1 cellular context compared by ENCODE assay signal in the genomic region with DNA sequence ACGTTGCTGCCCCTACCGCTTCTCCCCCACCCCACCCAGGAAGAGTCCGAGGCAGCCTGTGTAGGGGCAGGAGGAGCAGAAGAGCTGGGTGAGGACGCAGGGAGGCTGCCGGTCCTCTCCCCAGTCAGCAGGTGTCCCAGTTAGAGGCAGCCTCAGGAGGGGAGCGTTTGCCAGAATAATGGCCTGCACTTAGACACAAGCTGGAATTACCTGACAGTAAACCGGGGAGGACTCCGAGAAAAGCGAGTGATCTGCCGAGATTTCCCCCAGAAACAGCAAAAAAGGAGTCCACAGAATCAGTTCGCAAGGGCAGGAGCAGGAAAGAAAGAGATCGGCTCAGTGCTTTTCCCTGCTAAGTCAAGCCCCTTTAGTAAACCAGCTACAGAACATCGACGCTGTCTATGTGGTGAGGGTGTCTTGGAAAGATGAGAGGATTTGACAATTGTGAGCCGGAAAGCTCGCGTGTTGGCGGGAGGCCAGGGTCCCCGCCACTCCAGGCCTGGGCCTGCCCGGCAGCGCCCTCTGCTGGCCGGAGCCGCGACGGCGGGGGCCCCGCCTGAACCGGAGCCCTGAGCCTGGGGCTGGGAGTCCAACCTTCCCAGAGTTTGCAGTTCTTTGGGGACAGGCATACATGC.
A peak's percentile ranks its signal among the peaks of the same experiment; 100 is the strongest.
TF ChIP-seq lines count a peak whose summit lies in the region.

No MANE protein-coding gene starts in this region.

TF ChIP-seq in HepG2, 621 proteins besides CTCF, POLR2A, EP300 and RAD21 (continued from another document and continues in another):
- TF ChIP-seq, protein P1, sequence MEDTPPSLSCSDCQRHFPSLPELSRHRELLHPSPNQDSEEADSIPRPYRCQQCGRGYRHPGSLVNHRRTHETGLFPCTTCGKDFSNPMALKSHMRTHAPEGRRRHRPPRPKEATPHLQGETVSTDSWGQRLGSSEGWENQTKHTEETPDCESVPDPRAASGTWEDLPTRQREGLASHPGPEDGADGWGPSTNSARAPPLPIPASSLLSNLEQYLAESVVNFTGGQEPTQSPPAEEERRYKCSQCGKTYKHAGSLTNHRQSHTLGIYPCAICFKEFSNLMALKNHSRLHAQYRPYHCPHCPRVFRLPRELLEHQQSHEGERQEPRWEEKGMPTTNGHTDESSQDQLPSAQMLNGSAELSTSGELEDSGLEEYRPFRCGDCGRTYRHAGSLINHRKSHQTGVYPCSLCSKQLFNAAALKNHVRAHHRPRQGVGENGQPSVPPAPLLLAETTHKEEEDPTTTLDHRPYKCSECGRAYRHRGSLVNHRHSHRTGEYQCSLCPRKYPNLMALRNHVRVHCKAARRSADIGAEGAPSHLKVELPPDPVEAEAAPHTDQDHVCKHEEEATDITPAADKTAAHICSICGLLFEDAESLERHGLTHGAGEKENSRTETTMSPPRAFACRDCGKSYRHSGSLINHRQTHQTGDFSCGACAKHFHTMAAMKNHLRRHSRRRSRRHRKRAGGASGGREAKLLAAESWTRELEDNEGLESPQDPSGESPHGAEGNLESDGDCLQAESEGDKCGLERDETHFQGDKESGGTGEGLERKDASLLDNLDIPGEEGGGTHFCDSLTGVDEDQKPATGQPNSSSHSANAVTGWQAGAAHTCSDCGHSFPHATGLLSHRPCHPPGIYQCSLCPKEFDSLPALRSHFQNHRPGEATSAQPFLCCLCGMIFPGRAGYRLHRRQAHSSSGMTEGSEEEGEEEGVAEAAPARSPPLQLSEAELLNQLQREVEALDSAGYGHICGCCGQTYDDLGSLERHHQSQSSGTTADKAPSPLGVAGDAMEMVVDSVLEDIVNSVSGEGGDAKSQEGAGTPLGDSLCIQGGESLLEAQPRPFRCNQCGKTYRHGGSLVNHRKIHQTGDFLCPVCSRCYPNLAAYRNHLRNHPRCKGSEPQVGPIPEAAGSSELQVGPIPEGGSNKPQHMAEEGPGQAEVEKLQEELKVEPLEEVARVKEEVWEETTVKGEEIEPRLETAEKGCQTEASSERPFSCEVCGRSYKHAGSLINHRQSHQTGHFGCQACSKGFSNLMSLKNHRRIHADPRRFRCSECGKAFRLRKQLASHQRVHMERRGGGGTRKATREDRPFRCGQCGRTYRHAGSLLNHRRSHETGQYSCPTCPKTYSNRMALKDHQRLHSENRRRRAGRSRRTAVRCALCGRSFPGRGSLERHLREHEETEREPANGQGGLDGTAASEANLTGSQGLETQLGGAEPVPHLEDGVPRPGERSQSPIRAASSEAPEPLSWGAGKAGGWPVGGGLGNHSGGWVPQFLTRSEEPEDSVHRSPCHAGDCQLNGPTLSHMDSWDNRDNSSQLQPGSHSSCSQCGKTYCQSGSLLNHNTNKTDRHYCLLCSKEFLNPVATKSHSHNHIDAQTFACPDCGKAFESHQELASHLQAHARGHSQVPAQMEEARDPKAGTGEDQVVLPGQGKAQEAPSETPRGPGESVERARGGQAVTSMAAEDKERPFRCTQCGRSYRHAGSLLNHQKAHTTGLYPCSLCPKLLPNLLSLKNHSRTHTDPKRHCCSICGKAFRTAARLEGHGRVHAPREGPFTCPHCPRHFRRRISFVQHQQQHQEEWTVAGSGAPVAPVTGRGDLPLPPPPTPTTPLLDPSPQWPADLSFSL (CRISPR knock-in tag; IDR thresholded peaks at IDR 0.05): no peak
- TF ChIP-seq ZNF235 (CRISPR knock-in tag; IDR thresholded peaks at IDR 0.05; ENCODE audit: borderline replicate concordance) (no peak), ZNF556 (CRISPR knock-in tag; IDR thresholded peaks at IDR 0.05; ENCODE audit: borderline replicate concordance) (peak; percentile 90), EHMT2 (IDR thresholded peaks at IDR 0.05; ENCODE audit: borderline replicate concordance, low read depth, low read length) (no peak), ZNF274 (CRISPR knock-in tag; IDR thresholded peaks at IDR 0.05) (no peak), ZSCAN29 (CRISPR knock-in tag; conservative IDR thresholded peaks at IDR 0.05) (peak; percentile 89), ZNF672 (CRISPR knock-in tag; IDR thresholded peaks at IDR 0.05) (no peak), SMC3 (IDR thresholded peaks at IDR 0.05; ENCODE audit: low read length) (peak; percentile 23; the same call in 1 of the 2 replicates), ZNF326 (CRISPR knock-in tag; IDR thresholded peaks at IDR 0.05; ENCODE audit: borderline replicate concordance) (no peak), GATA4 (IDR thresholded peaks at IDR 0.05; ENCODE audit: borderline replicate concordance, low read depth) (no peak), BHLHE40 (IDR thresholded peaks at IDR 0.05; ENCODE audit: low read length) (0 out of 2 replicates have a peak, but pooled peaks have one; percentile 8), ZNF17 (CRISPR knock-in tag; IDR thresholded peaks at IDR 0.05) (no peak), ZNF101 (CRISPR knock-in tag; IDR thresholded peaks at IDR 0.05; ENCODE audit: borderline replicate concordance, low read depth) (no peak), FOSL1 (CRISPR knock-in tag; IDR thresholded peaks at IDR 0.05; ENCODE audit: borderline replicate concordance) (no peak), TAF15 (IDR thresholded peaks at IDR 0.05; ENCODE audit: low read depth, low read length, poor library complexity, severe bottlenecking) (no peak), HNRNPLL (IDR thresholded peaks at IDR 0.05; ENCODE audit: low read depth, low read length, poor library complexity, severe bottlenecking) (peak; percentile 36), KLF13 (CRISPR knock-in tag; IDR thresholded peaks at IDR 0.05) (no peak), GPN1 (CRISPR knock-in tag; IDR thresholded peaks at IDR 0.05; ENCODE audit: borderline replicate concordance) (no peak), ATF7 (IDR thresholded peaks at IDR 0.05) (no peak), ATF7 (CRISPR knock-in tag; IDR thresholded peaks at IDR 0.05) (no peak), ZNF788 (CRISPR knock-in tag; IDR thresholded peaks at IDR 0.05; ENCODE audit: borderline replicate concordance) (peak; percentile 6; the same call in 1 of the 2 replicates), ZNF543 (CRISPR knock-in tag; IDR thresholded peaks at IDR 0.05) (peak; percentile 81; the same call in 1 of the 2 replicates), ZNF383 (CRISPR knock-in tag; IDR thresholded peaks at IDR 0.05; ENCODE audit: borderline replicate concordance) (peak; percentile 49; the same call in 1 of the 2 replicates), TEF (CRISPR knock-in tag; IDR thresholded peaks at IDR 0.05) (no peak), ZFP36L1 (CRISPR knock-in tag; IDR thresholded peaks at IDR 0.05) (0 out of 2 replicates have a peak, but pooled peaks have one; percentile 37), HMGA1 (CRISPR knock-in tag; conservative IDR thresholded peaks at IDR 0.05) (no peak), RARG (CRISPR knock-in tag; IDR thresholded peaks at IDR 0.05; ENCODE audit: low read depth) (no peak), HMGXB4 (CRISPR knock-in tag; IDR thresholded peaks at IDR 0.05; ENCODE audit: borderline replicate concordance in 1 of 2, low read depth in 1 of 2) (peak; percentile 92 to 96), TSC22D2 (CRISPR knock-in tag; IDR thresholded peaks at IDR 0.05; ENCODE audit: borderline replicate concordance) (no peak), ZBTB38 (CRISPR knock-in tag; IDR thresholded peaks at IDR 0.05) (peak; percentile 88), ZFP90 (CRISPR knock-in tag; IDR thresholded peaks at IDR 0.05; ENCODE audit: borderline replicate concordance) (no peak; the same call in 1 of the 2 replicates), ZNF781 (CRISPR knock-in tag; IDR thresholded peaks at IDR 0.05; ENCODE audit: borderline replicate concordance, not compliant biosample characterization) (peak; percentile 77), ETV6 (CRISPR knock-in tag; conservative IDR thresholded peaks at IDR 0.05) (no peak), ZBTB42 (CRISPR knock-in tag; IDR thresholded peaks at IDR 0.05) (no peak), ZNF598 (CRISPR knock-in tag; IDR thresholded peaks at IDR 0.05; ENCODE audit: borderline replicate concordance) (peak; percentile 58; the same call in 1 of the 2 replicates)
- TF ChIP-seq, protein P2, sequence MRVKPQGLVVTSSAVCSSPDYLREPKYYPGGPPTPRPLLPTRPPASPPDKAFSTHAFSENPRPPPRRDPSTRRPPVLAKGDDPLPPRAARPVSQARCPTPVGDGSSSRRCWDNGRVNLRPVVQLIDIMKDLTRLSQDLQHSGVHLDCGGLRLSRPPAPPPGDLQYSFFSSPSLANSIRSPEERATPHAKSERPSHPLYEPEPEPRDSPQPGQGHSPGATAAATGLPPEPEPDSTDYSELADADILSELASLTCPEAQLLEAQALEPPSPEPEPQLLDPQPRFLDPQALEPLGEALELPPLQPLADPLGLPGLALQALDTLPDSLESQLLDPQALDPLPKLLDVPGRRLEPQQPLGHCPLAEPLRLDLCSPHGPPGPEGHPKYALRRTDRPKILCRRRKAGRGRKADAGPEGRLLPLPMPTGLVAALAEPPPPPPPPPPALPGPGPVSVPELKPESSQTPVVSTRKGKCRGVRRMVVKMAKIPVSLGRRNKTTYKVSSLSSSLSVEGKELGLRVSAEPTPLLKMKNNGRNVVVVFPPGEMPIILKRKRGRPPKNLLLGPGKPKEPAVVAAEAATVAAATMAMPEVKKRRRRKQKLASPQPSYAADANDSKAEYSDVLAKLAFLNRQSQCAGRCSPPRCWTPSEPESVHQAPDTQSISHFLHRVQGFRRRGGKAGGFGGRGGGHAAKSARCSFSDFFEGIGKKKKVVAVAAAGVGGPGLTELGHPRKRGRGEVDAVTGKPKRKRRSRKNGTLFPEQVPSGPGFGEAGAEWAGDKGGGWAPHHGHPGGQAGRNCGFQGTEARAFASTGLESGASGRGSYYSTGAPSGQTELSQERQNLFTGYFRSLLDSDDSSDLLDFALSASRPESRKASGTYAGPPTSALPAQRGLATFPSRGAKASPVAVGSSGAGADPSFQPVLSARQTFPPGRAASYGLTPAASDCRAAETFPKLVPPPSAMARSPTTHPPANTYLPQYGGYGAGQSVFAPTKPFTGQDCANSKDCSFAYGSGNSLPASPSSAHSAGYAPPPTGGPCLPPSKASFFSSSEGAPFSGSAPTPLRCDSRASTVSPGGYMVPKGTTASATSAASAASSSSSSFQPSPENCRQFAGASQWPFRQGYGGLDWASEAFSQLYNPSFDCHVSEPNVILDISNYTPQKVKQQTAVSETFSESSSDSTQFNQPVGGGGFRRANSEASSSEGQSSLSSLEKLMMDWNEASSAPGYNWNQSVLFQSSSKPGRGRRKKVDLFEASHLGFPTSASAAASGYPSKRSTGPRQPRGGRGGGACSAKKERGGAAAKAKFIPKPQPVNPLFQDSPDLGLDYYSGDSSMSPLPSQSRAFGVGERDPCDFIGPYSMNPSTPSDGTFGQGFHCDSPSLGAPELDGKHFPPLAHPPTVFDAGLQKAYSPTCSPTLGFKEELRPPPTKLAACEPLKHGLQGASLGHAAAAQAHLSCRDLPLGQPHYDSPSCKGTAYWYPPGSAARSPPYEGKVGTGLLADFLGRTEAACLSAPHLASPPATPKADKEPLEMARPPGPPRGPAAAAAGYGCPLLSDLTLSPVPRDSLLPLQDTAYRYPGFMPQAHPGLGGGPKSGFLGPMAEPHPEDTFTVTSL (CRISPR knock-in tag; IDR thresholded peaks at IDR 0.05; ENCODE audit: borderline replicate concordance): no peak
- TF ChIP-seq, protein P3, sequence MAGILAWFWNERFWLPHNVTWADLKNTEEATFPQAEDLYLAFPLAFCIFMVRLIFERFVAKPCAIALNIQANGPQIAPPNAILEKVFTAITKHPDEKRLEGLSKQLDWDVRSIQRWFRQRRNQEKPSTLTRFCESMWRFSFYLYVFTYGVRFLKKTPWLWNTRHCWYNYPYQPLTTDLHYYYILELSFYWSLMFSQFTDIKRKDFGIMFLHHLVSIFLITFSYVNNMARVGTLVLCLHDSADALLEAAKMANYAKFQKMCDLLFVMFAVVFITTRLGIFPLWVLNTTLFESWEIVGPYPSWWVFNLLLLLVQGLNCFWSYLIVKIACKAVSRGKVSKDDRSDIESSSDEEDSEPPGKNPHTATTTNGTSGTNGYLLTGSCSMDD (CRISPR knock-in tag; IDR thresholded peaks at IDR 0.05): no peak
- TF ChIP-seq, protein P4, sequence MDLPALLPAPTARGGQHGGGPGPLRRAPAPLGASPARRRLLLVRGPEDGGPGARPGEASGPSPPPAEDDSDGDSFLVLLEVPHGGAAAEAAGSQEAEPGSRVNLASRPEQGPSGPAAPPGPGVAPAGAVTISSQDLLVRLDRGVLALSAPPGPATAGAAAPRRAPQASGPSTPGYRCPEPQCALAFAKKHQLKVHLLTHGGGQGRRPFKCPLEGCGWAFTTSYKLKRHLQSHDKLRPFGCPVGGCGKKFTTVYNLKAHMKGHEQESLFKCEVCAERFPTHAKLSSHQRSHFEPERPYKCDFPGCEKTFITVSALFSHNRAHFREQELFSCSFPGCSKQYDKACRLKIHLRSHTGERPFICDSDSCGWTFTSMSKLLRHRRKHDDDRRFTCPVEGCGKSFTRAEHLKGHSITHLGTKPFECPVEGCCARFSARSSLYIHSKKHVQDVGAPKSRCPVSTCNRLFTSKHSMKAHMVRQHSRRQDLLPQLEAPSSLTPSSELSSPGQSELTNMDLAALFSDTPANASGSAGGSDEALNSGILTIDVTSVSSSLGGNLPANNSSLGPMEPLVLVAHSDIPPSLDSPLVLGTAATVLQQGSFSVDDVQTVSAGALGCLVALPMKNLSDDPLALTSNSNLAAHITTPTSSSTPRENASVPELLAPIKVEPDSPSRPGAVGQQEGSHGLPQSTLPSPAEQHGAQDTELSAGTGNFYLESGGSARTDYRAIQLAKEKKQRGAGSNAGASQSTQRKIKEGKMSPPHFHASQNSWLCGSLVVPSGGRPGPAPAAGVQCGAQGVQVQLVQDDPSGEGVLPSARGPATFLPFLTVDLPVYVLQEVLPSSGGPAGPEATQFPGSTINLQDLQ (CRISPR knock-in tag; IDR thresholded peaks at IDR 0.05): no peak
- TF ChIP-seq, protein P5, sequence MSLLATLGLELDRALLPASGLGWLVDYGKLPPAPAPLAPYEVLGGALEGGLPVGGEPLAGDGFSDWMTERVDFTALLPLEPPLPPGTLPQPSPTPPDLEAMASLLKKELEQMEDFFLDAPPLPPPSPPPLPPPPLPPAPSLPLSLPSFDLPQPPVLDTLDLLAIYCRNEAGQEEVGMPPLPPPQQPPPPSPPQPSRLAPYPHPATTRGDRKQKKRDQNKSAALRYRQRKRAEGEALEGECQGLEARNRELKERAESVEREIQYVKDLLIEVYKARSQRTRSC (CRISPR knock-in tag; IDR thresholded peaks at IDR 0.05; ENCODE audit: low read depth): no peak
- TF ChIP-seq, protein P6, sequence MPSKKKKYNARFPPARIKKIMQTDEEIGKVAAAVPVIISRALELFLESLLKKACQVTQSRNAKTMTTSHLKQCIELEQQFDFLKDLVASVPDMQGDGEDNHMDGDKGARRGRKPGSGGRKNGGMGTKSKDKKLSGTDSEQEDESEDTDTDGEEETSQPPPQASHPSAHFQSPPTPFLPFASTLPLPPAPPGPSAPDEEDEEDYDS (CRISPR knock-in tag; IDR thresholded peaks at IDR 0.05): 0 out of 2 replicates have a peak, but pooled peaks have one; percentile 37
